Comparison of ENCODE assay signal across 17 cellular contexts in the genomic region with DNA sequence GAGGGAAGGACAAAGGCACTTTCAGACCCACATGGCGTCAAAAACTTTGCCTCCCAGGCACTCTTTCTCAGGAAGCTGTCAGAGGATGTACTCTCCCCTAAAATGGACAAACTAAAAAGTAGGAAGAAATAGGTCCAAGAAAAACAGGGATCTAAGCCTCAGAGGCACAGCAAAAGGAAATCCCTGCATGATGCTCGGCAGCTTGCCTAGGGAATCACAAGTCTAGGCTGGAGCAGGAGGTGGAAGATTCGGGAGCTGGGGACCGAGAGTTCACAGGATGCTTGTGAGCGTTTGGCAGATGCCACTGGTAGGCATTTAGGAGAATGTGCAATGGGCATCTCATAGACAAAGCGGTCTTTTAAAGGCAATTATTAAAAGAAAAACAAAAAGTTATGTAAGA.
DNase-seq lines count a peak whose midpoint lies in the region; ATAC-seq and TF ChIP-seq lines count a peak whose summit lies in the region.
"Had no signal": no experiment of that assay in that cellular context is flagged by ENCODE, and none has a peak within 500 bp of the region (broad histone marks: within the 10 kb centered on the region; RNA-seq: fewer than 3 reads in every experiment).

No MANE protein-coding gene starts in this region.

- in situ Hi-C loops in SK-MEL-5 (cut with HindIII; ENCODE audit: low pct_unique_long_range_greater_than_20kb, low sequenced_read_pairs): no loop called here

- H3K36me3 Mint-ChIP-seq in CD14-positive monocyte: peaks cover 11 to 13% of the 10 kb centered on the region in 2 donors

- ATAC-seq in sciatic nerve: peak; percentile 60
- ATAC-seq in HG03108 (IDR thresholded peaks at IDR 0.05; ENCODE audit: unreplicated experiment): no peak

- no peak overlapping the region for H3K4me3 Mint-ChIP-seq in CD14-positive monocyte
- H3K4me3 Mint-ChIP-seq: CD4-positive, alpha-beta T cell had no signal

- H3K27ac Mint-ChIP-seq in CD14-positive monocyte: peak overlapping the region in 6 of 7 donors; percentile 17 to 94 (median 92)
- H3K27ac Mint-ChIP-seq: CD4-positive, alpha-beta T cell had no signal

- H3K4me1 Mint-ChIP-seq in CD14-positive monocyte: peaks cover 44% of the 10 kb centered on the region

- TF ChIP-seq CTCF in CD14-positive monocyte (IDR thresholded peaks at IDR 0.05): no peak

- H3K27me3 Mint-ChIP-seq in CD14-positive monocyte (ENCODE audit: low read depth in 3 of 3): peaks cover 0 to 3% (median 2%) of the 10 kb centered on the region in 3 donors
- H3K27me3 Mint-ChIP-seq: CD4-positive, alpha-beta T cell had no signal

- intact Hi-C loops in CD14-positive monocyte (cut with micrococcal nuclease) (no loop called here), sciatic nerve (cut with DNase I) (no loop called here)

- H3K9me3 Mint-ChIP-seq in CD14-positive monocyte: no peaks in the 10 kb centered on the region
- H3K9me3 Mint-ChIP-seq: CD4-positive, alpha-beta T cell had no signal

- no peak for DNase-seq in CD14-positive monocyte (ENCODE audit: low spot score)
- DNase-seq in SK-MEL-5 (ENCODE audit: low read depth, low spot score): peak; percentile 15
- DNase-seq in dermis blood vessel endothelial cell: peak; percentile 37
- DNase-seq in sciatic nerve (ENCODE audit: low spot score): no peak
- no peak for DNase-seq in T1000 (lab: John Stamatoyannopoulos, UW)
- no peak for DNase-seq in AG20443 (ENCODE audit: low spot score)
- DNase-seq: 8988T; ACHN; CD4-positive, alpha-beta T cell; H7; NCI-H1092; NCI-H1417 treated with DMSO at 0.1 percent for 48 hours; NCI-H1694 treated with DMSO at 0.1 percent for 48 hours; NCI-H2081; NCI-H2227 treated with DMSO at 0.1 percent for 48 hours; OCI-M1 had no signal

Comparison
In these comparisons a context has a peak if more than half of its experiments do, and no peak if none do; other contexts are left out.
1. DNase-seq: peak in SK-MEL-5 (single experiment) and dermis blood vessel endothelial cell (single experiment); none in CD14-positive monocyte (single experiment), sciatic nerve (single experiment), T1000 (single experiment) and AG20443 (single experiment).